ENCODE assay signal across 9 cellular contexts in the genomic region with DNA sequence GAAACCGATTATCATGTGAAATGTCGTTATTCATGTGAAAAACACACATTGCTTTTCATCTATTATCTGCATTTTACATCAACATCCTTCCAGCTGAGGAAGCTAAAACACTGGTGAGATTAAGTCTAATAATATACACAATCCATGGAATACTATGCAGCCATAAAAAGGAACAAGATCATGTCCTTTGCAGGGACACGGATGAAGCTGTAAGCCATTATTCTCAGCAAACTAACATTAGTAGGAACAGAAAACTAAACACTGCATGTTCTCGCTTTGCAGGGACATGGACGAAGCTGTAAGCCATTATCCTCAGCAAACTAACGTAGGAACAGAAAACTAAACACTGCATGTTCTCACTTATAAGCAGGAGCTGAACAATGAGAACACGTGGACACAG.
"Had no signal": no experiment of that assay in that cellular context is flagged by ENCODE, and none has a peak within 500 bp of the region (broad histone marks: within the 10 kb centered on the region; RNA-seq: fewer than 3 reads in every experiment).

No MANE protein-coding gene starts in this region.

- H3K4me3 Mint-ChIP-seq: GM23338 had no signal

- H3K36me3 ChIP-seq: HAP-1 had no signal

- H3K4me1 ChIP-seq: HAP-1 had no signal

- ATAC-seq: GM23338, HCT116 had no signal

- H3K9me3 ChIP-seq: HAP-1 had no signal

- H3K27ac Mint-ChIP-seq: GM23338 had no signal

- H3K4me1 Mint-ChIP-seq: GM23338 had no signal

- H3K4me3 ChIP-seq: GM23338, HAP-1 had no signal

- H3K27ac ChIP-seq: KMS-11 had no signal

- DNase-seq: H7, IMR-90, KBM-7 had no signal

- FAIRE-seq: H1, HTR-8/SVneo had no signal
